ENCODE assay signal across 1 cellular context in genomic region chr3:133408961-133409360, GRCh38.
TF ChIP-seq lines count a peak whose summit lies in the region.

No MANE protein-coding gene starts in this region.

TF ChIP-seq in SK-N-SH, 30 proteins besides CTCF, POLR2A, EP300 and RAD21:
- peak; percentile 53; the same call in 1 of the 2 replicates for TF ChIP-seq TEAD4 (IDR thresholded peaks at IDR 0.05; ENCODE audit: borderline replicate concordance, insufficient read depth)
- TF ChIP-seq TCF12 (IDR thresholded peaks at IDR 0.05), result no peak
